ENCODE assay signal across 15 cellular contexts in genomic region chr9:107330420-107330819, GRCh38. TPM values are rescaled to one million over a fixed set of nuclear protein-coding genes. Genes with fewer than 3 reads are reported as not detected.
DNase-seq lines count a peak whose midpoint lies in the region; ATAC-seq, FAIRE-seq and TF ChIP-seq lines count a peak whose summit lies in the region.
"Had no signal": no experiment of that assay in that cellular context is flagged by ENCODE, and none has a peak within 500 bp of the region (broad histone marks: within the 10 kb centered on the region; RNA-seq: fewer than 3 reads in every experiment).

No MANE protein-coding gene starts in this region.

- TF ChIP-seq RAD21 in A549 (conservative IDR thresholded peaks at IDR 0.05 in 1 of 2, IDR thresholded peaks at IDR 0.05 in 1 of 2) = no peak
- no peak for TF ChIP-seq RAD21 in K562 (CRISPR knock-in tag; conservative IDR thresholded peaks at IDR 0.05 in 1 of 2, IDR thresholded peaks at IDR 0.05 in 1 of 2)
- TF ChIP-seq RAD21 in SK-N-SH (IDR thresholded peaks at IDR 0.05; ENCODE audit: low read length) = no peak

- H3K9me2 ChIP-seq in OCI-LY7 (ENCODE audit: insufficient read depth, low read length) (no peaks in the 10 kb centered on the region), SK-N-SH (no peaks in the 10 kb centered on the region)

- H4K20me1 ChIP-seq in OCI-LY7 (ENCODE audit: insufficient read depth, low read length) = 0 out of 2 replicates have a peak, but pooled peaks cover 7% of the 10 kb centered on the region
- no peaks in the 10 kb centered on the region; the same call in 1 of the 2 replicates for H4K20me1 ChIP-seq in K562 (replicated peaks; ENCODE audit: control insufficient read depth, insufficient read depth, low read length)
- peaks cover 28% of the 10 kb centered on the region for H4K20me1 ChIP-seq in SK-N-SH (ENCODE audit: insufficient read depth)

- TF ChIP-seq EP300 in A549 (IDR thresholded peaks at IDR 0.05) (no peak), K562 (IDR thresholded peaks at IDR 0.05; ENCODE audit: low read length) (no peak), SK-N-SH (IDR thresholded peaks at IDR 0.05; ENCODE audit: borderline replicate concordance in 1 of 2, low read depth in 1 of 2, low read length in 1 of 2) (no peak)

- POLR2A ChIA-PET in A549 (lab: Yijun Ruan, JAX) = no interaction called here
- POLR2A ChIA-PET in A673 (lab: Charles Lee; ENCODE audit: low non-redundant PET) = no interaction called here
- POLR2A ChIA-PET in OCI-LY7 (lab: Charles Lee) = no interaction called here
- POLR2A ChIA-PET in K562 (lab: Yijun Ruan, JAX) = no interaction called here
- POLR2A ChIA-PET in SK-N-SH (lab: Yijun Ruan, JAX) = no interaction called here

- no peak for TF ChIP-seq POLR2A in A549 (IDR thresholded peaks at IDR 0.05; ENCODE audit: low read length)
- TF ChIP-seq POLR2A in K562 (conservative IDR thresholded peaks at IDR 0.05) = no peak

- H3K27me3 ChIP-seq in A673 (replicated peaks; ENCODE audit: insufficient read depth, low read depth, low read length, poor library complexity) (no peaks in the 10 kb centered on the region), K562 (ENCODE audit: control insufficient read depth in 2 of 2, insufficient read depth in 2 of 2, low read length in 2 of 2) (no peaks in the 10 kb centered on the region), SK-N-SH (ENCODE audit: insufficient read depth) (no peaks in the 10 kb centered on the region), upper lobe of right lung (no peaks in the 10 kb centered on the region)
- H3K27me3 ChIP-seq: BLaER1 had no signal

- H3K4me1 ChIP-seq in A549 (no peaks in the 10 kb centered on the region), A673 (ENCODE audit: insufficient read depth, low read length, poor library complexity, severe bottlenecking) (no peaks in the 10 kb centered on the region), OCI-LY7 (ENCODE audit: insufficient read depth, low read length, poor library complexity, severe bottlenecking) (no peaks in the 10 kb centered on the region), K562 (replicated peaks in 1 of 2; ENCODE audit: control insufficient read depth in 2 of 2, insufficient read depth in 2 of 2, low read length in 2 of 2) (no peaks in the 10 kb centered on the region), SK-N-SH (ENCODE audit: control insufficient read depth in 1 of 2, insufficient read depth in 2 of 2, low read depth in 1 of 2, low read length in 1 of 2) (peaks cover 0 to 5% of the 10 kb centered on the region in 2 experiments; a peak in 1 of 4 replicates), upper lobe of right lung (no peaks in the 10 kb centered on the region)
- H3K4me1 ChIP-seq: BLaER1 had no signal

- H3K36me3 ChIP-seq in A673 (ENCODE audit: insufficient read depth, low read length, poor library complexity, severe bottlenecking) (peaks cover 81% of the 10 kb centered on the region), OCI-LY7 (ENCODE audit: insufficient read depth, low read length) (peaks cover 100% of the 10 kb centered on the region), K562 (ENCODE audit: control insufficient read depth, insufficient read depth, low read length) (peaks cover 95% of the 10 kb centered on the region), SK-N-SH (replicated peaks in 1 of 2; ENCODE audit: control insufficient read depth in 1 of 2, insufficient read depth in 2 of 2, low read length in 1 of 2) (peaks cover 87 to 95% of the 10 kb centered on the region in 2 experiments), upper lobe of right lung (peaks cover 82% of the 10 kb centered on the region)

- WGBS in A549 (ENCODE audit: missing lambda C conversion rate) = 40% methylated on average over 2 of the region's 2 CpGs
- 76% methylated on average over 2 of the region's 2 CpGs for WGBS in K562 (ENCODE audit: insufficient coverage, low coverage, missing lambda C conversion rate)
- 45% methylated on average over 2 of the region's 2 CpGs for WGBS in SK-N-SH (ENCODE audit: low lambda C conversion rate)

- H2AFZ ChIP-seq in OCI-LY7 (ENCODE audit: low read length) (no peak overlapping the region), K562 (ENCODE audit: low read depth, low read length) (no peak overlapping the region), SK-N-SH (ENCODE audit: low read depth) (no peak overlapping the region)
- H2AFZ ChIP-seq: GM23248 had no signal

- CTCF ChIA-PET in A549 (lab: Yijun Ruan, JAX) (interaction anchor here (4.2 kb wide), 1 partner anchor 11 kb away, joined by 34 read pairs; no protein-coding TSS in a partner anchor), A673 (lab: Charles Lee) (no interaction called here), OCI-LY7 (lab: Charles Lee; ENCODE audit: unreplicated experiment) (no interaction called here), K562 (lab: Yijun Ruan, JAX; ENCODE audit: low intra/inter-chr PET ratio) (no interaction called here), SK-N-SH (lab: Yijun Ruan, JAX) (interaction anchor here (1.0 to 3.9 kb wide), 2 partner anchors 10 to 11 kb away, joined by 3 to 16 read pairs; no protein-coding TSS in a partner anchor)

- in situ Hi-C loops in K562 (cut with MboI) = no loop called here

- H3F3A ChIP-seq in SK-N-SH (replicated peaks; ENCODE audit: insufficient read depth) = peaks cover 16% of the 10 kb centered on the region

- H3K4me2 ChIP-seq in A549 (no peak overlapping the region), OCI-LY7 (ENCODE audit: low read length) (no peak overlapping the region), K562 (ENCODE audit: insufficient read depth, low read length) (no peak overlapping the region), SK-N-SH (no peak overlapping the region)
- H3K4me2 ChIP-seq: BLaER1 had no signal

- H3K79me2 ChIP-seq in OCI-LY7 (ENCODE audit: insufficient read depth, low read depth, low read length) (peaks cover 27% of the 10 kb centered on the region), K562 (ENCODE audit: control insufficient read depth, insufficient read depth, low read length) (peaks cover 26% of the 10 kb centered on the region), SK-N-SH (ENCODE audit: insufficient read depth) (peaks cover 64% of the 10 kb centered on the region)

- no peak overlapping the region for H3K27ac ChIP-seq in A549
- no peak overlapping the region for H3K27ac ChIP-seq in A673 (ENCODE audit: low read depth, low read length, poor library complexity, severe bottlenecking)
- H3K27ac ChIP-seq in OCI-LY7 (ENCODE audit: low read depth, low read length, poor library complexity, severe bottlenecking) = no peak overlapping the region
- no peak overlapping the region for H3K27ac ChIP-seq in K562 (ENCODE audit: extremely low read depth, low read depth, low read length)
- no peak overlapping the region for H3K27ac ChIP-seq in SK-N-SH (ENCODE audit: low read depth in 2 of 2, low read length in 1 of 2)
- H3K27ac ChIP-seq in upper lobe of right lung = no peak overlapping the region
- H3K27ac ChIP-seq: BLaER1, GM23248 had no signal

- no peak for TF ChIP-seq CTCF in A549 (IDR thresholded peaks at IDR 0.05)
- TF ChIP-seq CTCF in A673 (conservative IDR thresholded peaks at IDR 0.05; ENCODE audit: low read depth, low read length) = no peak
- no peak for TF ChIP-seq CTCF in OCI-LY7 (conservative IDR thresholded peaks at IDR 0.05; ENCODE audit: low read length)
- no peak for TF ChIP-seq CTCF in K562 (IDR thresholded peaks at IDR 0.05 in 2 of 3, conservative IDR thresholded peaks at IDR 0.05 in 1 of 3; ENCODE audit: insufficient read depth in 2 of 3, low read depth in 1 of 3, low read length in 3 of 3)
- no peak for TF ChIP-seq CTCF in SK-N-SH (IDR thresholded peaks at IDR 0.05)
- no peak for TF ChIP-seq CTCF in upper lobe of right lung (IDR thresholded peaks at IDR 0.05)

- ATAC-seq in A549 = no peak
- no peak for ATAC-seq in K562
- ATAC-seq in HG03095 (IDR thresholded peaks at IDR 0.05; ENCODE audit: unreplicated experiment) = no peak
- ATAC-seq in upper lobe of right lung = no peak

- H3K9ac ChIP-seq in K562 (ENCODE audit: insufficient read depth in 1 of 2, low read depth in 2 of 2, low read length in 2 of 2) (no peak overlapping the region), SK-N-SH (no peak overlapping the region)
- H3K9ac ChIP-seq: BLaER1, GM23248 had no signal

- DNase-seq in A549 (ENCODE audit: low read depth in 1 of 2, low spot score in 1 of 2) (no peak), A673 (ENCODE audit: low spot score) (no peak), OCI-LY7 (ENCODE audit: low spot score) (no peak), K562 (ENCODE audit: extremely low read depth in 1 of 4, low spot score in 3 of 4) (no peak), SK-N-SH (no peak), upper lobe of right lung (no peak)
- DNase-seq: AML-193; CD8-positive, alpha-beta memory T cell; DMS53; GF-D8; GM23248; H7; KG1 had no signal

- no peaks in the 10 kb centered on the region for H3K9me1 ChIP-seq in K562 (ENCODE audit: control insufficient read depth, insufficient read depth, low read length)

- peaks cover 7% of the 10 kb centered on the region; the same call in 1 of the 3 replicates for H3K9me3 ChIP-seq in A549
- H3K9me3 ChIP-seq in A673 (ENCODE audit: low read depth, low read length, poor library complexity, severe bottlenecking) = peaks cover 6% of the 10 kb centered on the region
- peaks cover 6% of the 10 kb centered on the region; the same call in 1 of the 2 replicates for H3K9me3 ChIP-seq in OCI-LY7 (ENCODE audit: low read length)
- H3K9me3 ChIP-seq in K562 (replicated peaks; ENCODE audit: control insufficient read depth, insufficient read depth, low read depth, low read length) = no peaks in the 10 kb centered on the region; the same call in 1 of the 2 replicates
- H3K9me3 ChIP-seq in SK-N-SH = peaks cover 6% of the 10 kb centered on the region; the same call in 1 of the 2 replicates
- H3K9me3 ChIP-seq in upper lobe of right lung = no peaks in the 10 kb centered on the region
- H3K9me3 ChIP-seq: BLaER1 had no signal

- BruUV-seq in A673 (replicated peaks; lab: Mats Ljungman, UMichigan) (TSS peak; percentile 42), OCI-LY7 (replicated peaks; lab: Mats Ljungman, UMichigan) (TSS peak; percentile 41), K562 (replicated peaks; lab: Mats Ljungman, UMichigan) (TSS peak; percentile 26)

- FAIRE-seq in A549 (lab: Jason Lieb, UNC) (no peak), K562 (lab: Jason Lieb, UNC) (no peak)

- H3K4me3 ChIP-seq in A549 (no peak overlapping the region), A673 (ENCODE audit: low read depth, low read length, poor library complexity, severe bottlenecking) (no peak overlapping the region), OCI-LY7 (ENCODE audit: low read depth, low read length, poor library complexity, severe bottlenecking) (no peak overlapping the region), K562 (no peak overlapping the region), SK-N-SH (ENCODE audit: low read depth in 2 of 2, low read length in 1 of 2) (no peak overlapping the region), upper lobe of right lung (no peak overlapping the region)
- H3K4me3 ChIP-seq: BLaER1, GM23248 had no signal

- intact Hi-C loops in A673 (cut with micrococcal nuclease; ENCODE audit: unreplicated experiment) (no loop called here), OCI-LY7 (cut with micrococcal nuclease; ENCODE audit: unreplicated experiment) (no loop called here), K562 (cut with micrococcal nuclease) (no loop called here), upper lobe of right lung (cut with DNase I) (no loop called here)

RNA-seq across cellular contexts. Expression of gene RAD23B, which starts 47.3 kb away (rescaled TPM):
- polyA plus RNA-seq in A549 (2011; rRNA removed) = 195 and 207 TPM in 2 replicates
- polyA plus RNA-seq in A549 (2012; cell fraction: cytosol; rRNA removed) = 64.1 and 82.0 TPM in 2 replicates
- polyA plus RNA-seq in A549 (2012; cell fraction: nucleus; rRNA removed) = 28.7 and 45.4 TPM in 2 replicates
- 136 to 141 TPM (median 140 TPM) in 3 replicates for polyA plus RNA-seq in A549 (2017; fragmentation: RNase III; extraction: RNeasy Plus Mini Kit Qiagen cat#74134 plus additional on column Dnase treatment)
- 322 and 348 TPM in 2 replicates for polyA minus RNA-seq in A549 (2011; rRNA and poly(A)+ RNA removed)
- total RNA-seq in A673 (2021) = 146 and 151 TPM in 2 replicates
- 61.0 and 67.3 TPM in 2 replicates for total RNA-seq in OCI-LY7 (2014; rRNA removed; shearing (Covaris generic))
- total RNA-seq in OCI-LY7 (2022) = 120 and 141 TPM in 2 replicates
- total RNA-seq in K562 (2011; cell fraction: chromatin; rRNA removed; ENCODE audit: low replicate concordance) = 35.9 and 44.5 TPM in 2 replicates
- 23.2 and 23.3 TPM in 2 replicates for total RNA-seq in K562 (2011; cell fraction: nucleolus; rRNA removed)
- total RNA-seq in K562 (2011; cell fraction: nucleoplasm; rRNA removed) = 33.0 and 46.1 TPM in 2 replicates
- total RNA-seq in K562 (2014; rRNA removed) = 43.9 and 47.6 TPM in 2 replicates
- total RNA-seq in K562 (2014; rRNA removed; fragmentation: Illumina TruSeq; extraction: Trizol) = 133 and 144 TPM in 2 replicates
- total RNA-seq in K562 (2015; rRNA removed; fragmentation: Illumina TruSeq; extraction: Trizol) = 108 and 114 TPM in 2 replicates
- 129 and 134 TPM in 2 replicates for total RNA-seq in K562 (2021)
- 128 and 165 TPM in 2 replicates for polyA plus RNA-seq in K562 (2011; rRNA removed)
- 87.8 and 95.1 TPM in 2 replicates for polyA plus RNA-seq in K562 (2011; cell fraction: cytosol; rRNA removed)
- 40.4 and 42.4 TPM in 2 replicates for polyA plus RNA-seq in K562 (2011; cell fraction: nucleus; rRNA removed)
- polyA plus RNA-seq in K562 (2012) = 61.4 and 102 TPM in 2 replicates
- polyA plus RNA-seq in K562 (2014; fragmentation: Illumina TruSeq; extraction: Trizol) = 141 and 184 TPM in 2 replicates
- 10 to 100 TPM; 14.5 to 30.4 TPM for polyA plus RNA-seq in K562 (2014; fragmentation: Nextera tagmentation; extraction: Ambion mirVana)
- 86.3 and 86.9 TPM in 2 replicates for polyA plus RNA-seq in K562 (2014; rRNA removed)
- 139 and 204 TPM in 2 replicates for polyA minus RNA-seq in K562 (2011; rRNA and poly(A)+ RNA removed)
- polyA minus RNA-seq in K562 (2011; cell fraction: cytosol; rRNA and poly(A)+ RNA removed) = 116 and 172 TPM in 2 replicates
- polyA minus RNA-seq in K562 (2011; cell fraction: nucleus; rRNA and poly(A)+ RNA removed) = 19.4 and 33.5 TPM in 2 replicates
- 62.9 and 80.7 TPM in 2 replicates for polyA plus RNA-seq in SK-N-SH (2012; rRNA removed)
- polyA plus RNA-seq in SK-N-SH (2012; cell fraction: cytosol; rRNA removed) = 83.6 and 90.2 TPM in 2 replicates
- 22.5 and 50.3 TPM in 2 replicates for polyA plus RNA-seq in SK-N-SH (2012; cell fraction: nucleus; rRNA removed)
- 98.0 TPM for total RNA-seq in upper lobe of right lung

Comparison
In these comparisons a context has a peak if more than half of its experiments do, and no peak if none do; other contexts are left out.
1. CTCF ChIA-PET loops: an anchor here in A549 (4.2 kb wide) and SK-N-SH (1.0 to 3.9 kb wide); none called in A673, OCI-LY7 and K562.
2. Of the 35 proteins assayed by ChIP-seq in both K562 and A549: peak only in K562: none; only in A549: MAFK; in both: none; in neither: 34.